In genomic region chr12:121224591-121224990, GRCh38 we compare ENCODE assay signal across 11 cellular contexts. TPM values are rescaled to one million over a fixed set of nuclear protein-coding genes. Genes with fewer than 3 reads are reported as not detected.
A peak's percentile ranks its signal among the peaks of the same experiment; 100 is the strongest.
DNase-seq lines count a peak whose midpoint lies in the region; ATAC-seq and TF ChIP-seq lines count a peak whose summit lies in the region.
"Had no signal": no experiment of that assay in that cellular context is flagged by ENCODE, and none has a peak within 500 bp of the region (broad histone marks: within the 10 kb centered on the region; RNA-seq: fewer than 3 reads in every experiment).

No MANE protein-coding gene starts in this region.

- peaks cover 12% of the 10 kb centered on the region for H3K4me1 ChIP-seq in colonic mucosa

- peak; percentile 36 for DNase-seq in activated CD4-positive, alpha-beta T cell treated with anti-CD3 and anti-CD28 coated beads for 48 hours
- DNase-seq in activated naive CD8-positive, alpha-beta T cell treated with anti-CD3 and anti-CD28 coated beads, Interleukin-2, amount 10 ng/mL, durations not matched to agents 7 days and 5 days: peak; percentile 69
- peak; percentile 43 for DNase-seq in stimulated activated CD8-positive, alpha-beta memory T cell treated with anti-CD3 and anti-CD28 coated beads, Interleukin-4, amount 100 ng/mL, for 48 hours
- DNase-seq in colonic mucosa: no peak
- no peak for DNase-seq in iPS-NIHi7 (ENCODE audit: extremely low spot score)
- no peak for DNase-seq in 8988T
- DNase-seq: NCI-H748 treated with DMSO at 0.1 percent for 48 hours had no signal

- H3K36me3 ChIP-seq in colonic mucosa: no peaks in the 10 kb centered on the region

- peak overlapping the region in 1 of 4 donors; percentile 81 for H3K4me3 Mint-ChIP-seq in IgD-negative memory B cell
- H3K4me3 Mint-ChIP-seq in activated naive CD8-positive, alpha-beta T cell treated with anti-CD3 and anti-CD28 coated beads, Interleukin-2, amount 10 ng/mL, durations not matched to agents 7 days and 5 days: peak overlapping the region; percentile 72
- H3K4me3 Mint-ChIP-seq: mesothelial cell of epicardium had no signal

- no peaks in the 10 kb centered on the region for H3K27me3 Mint-ChIP-seq in IgD-negative memory B cell
- H3K27me3 Mint-ChIP-seq in activated naive CD8-positive, alpha-beta T cell treated with anti-CD3 and anti-CD28 coated beads, Interleukin-2, amount 10 ng/mL, durations not matched to agents 7 days and 5 days: no peaks in the 10 kb centered on the region

- peaks cover 4% of the 10 kb centered on the region for H3K36me3 Mint-ChIP-seq in IgD-negative memory B cell
- H3K36me3 Mint-ChIP-seq in activated naive CD8-positive, alpha-beta T cell treated with anti-CD3 and anti-CD28 coated beads, Interleukin-2, amount 10 ng/mL, durations not matched to agents 7 days and 5 days: peaks cover 42% of the 10 kb centered on the region

- H3K27me3 ChIP-seq in colonic mucosa: no peaks in the 10 kb centered on the region

- no peaks in the 10 kb centered on the region for H3K9me3 ChIP-seq in colonic mucosa

- intact Hi-C loops in colonic mucosa (cut with DNase I): no loop called here

- no peaks in the 10 kb centered on the region for H3K9me3 Mint-ChIP-seq in IgD-negative memory B cell
- H3K9me3 Mint-ChIP-seq in activated naive CD8-positive, alpha-beta T cell treated with anti-CD3 and anti-CD28 coated beads, Interleukin-2, amount 10 ng/mL, durations not matched to agents 7 days and 5 days: peaks cover 2% of the 10 kb centered on the region
- H3K9me3 Mint-ChIP-seq: mesothelial cell of epicardium had no signal

- H3K27ac Mint-ChIP-seq in IgD-negative memory B cell: peak overlapping the region in 2 of 3 donors; percentile 27 to 71
- H3K27ac Mint-ChIP-seq in activated naive CD8-positive, alpha-beta T cell treated with anti-CD3 and anti-CD28 coated beads, Interleukin-2, amount 10 ng/mL, durations not matched to agents 7 days and 5 days: peak overlapping the region; percentile 95
- H3K27ac Mint-ChIP-seq: mesothelial cell of epicardium had no signal

- H3K4me3 ChIP-seq in colonic mucosa: no peak overlapping the region

- TF ChIP-seq CTCF in colonic mucosa (IDR thresholded peaks at IDR 0.05): no peak

- peak; percentile 81 for ATAC-seq in activated naive CD8-positive, alpha-beta T cell treated with anti-CD3 and anti-CD28 coated beads, Interleukin-2, amount 10 ng/mL, durations not matched to agents 7 days and 5 days (ENCODE audit: low read depth)
- ATAC-seq in GM18502 (IDR thresholded peaks at IDR 0.05; ENCODE audit: poor library complexity, unreplicated experiment): no peak

- no peak overlapping the region for H3K9ac ChIP-seq in colonic mucosa (ENCODE audit: low read depth in 2 of 2, low read length in 2 of 2)

- POLR2A ChIA-PET in activated naive CD8-positive, alpha-beta T cell treated with anti-CD3 and anti-CD28 coated beads, Interleukin-2, amount 10 ng/mL, durations not matched to agents 7 days and 5 days (lab: Charles Lee): interaction anchor here (0.7 to 2.5 kb wide), 10 partner anchors 11 to 186 kb away, joined by 3 to 28 read pairs (median 6); partner anchors contain the start of genes CAMKK2, OASL and P2RX7

- H3K27ac ChIP-seq in colonic mucosa: no peak overlapping the region
- H3K27ac ChIP-seq: VCaP had no signal

- H3K4me1 Mint-ChIP-seq in IgD-negative memory B cell: peaks cover 19 to 32% (median 22%) of the 10 kb centered on the region in 3 donors
- H3K4me1 Mint-ChIP-seq in activated naive CD8-positive, alpha-beta T cell treated with anti-CD3 and anti-CD28 coated beads, Interleukin-2, amount 10 ng/mL, durations not matched to agents 7 days and 5 days: peaks cover 40% of the 10 kb centered on the region

RNA-seq across cellular contexts. Expression of gene P2RX4, which starts 14.7 kb away (rescaled TPM):
- 27.5 TPM for polyA plus RNA-seq in IgD-negative memory B cell
- 10 to 100 TPM; 50.7 to 52.9 TPM for total RNA-seq in activated naive CD8-positive, alpha-beta T cell treated with anti-CD3 and anti-CD28 coated beads, Interleukin-2, amount 10 ng/mL, durations not matched to agents 7 days and 5 days
- 100 to 1,000 TPM in 1 of 2 donors, 10 to 100 TPM in 1; 82.2 to 123 TPM for total RNA-seq in colonic mucosa

Comparison
In these comparisons a context has a peak if more than half of its experiments do, and no peak if none do; other contexts are left out.
1. DNase-seq: peak in activated CD4-positive, alpha-beta T cell treated with anti-CD3 and anti-CD28 coated beads for 48 hours (single experiment), activated naive CD8-positive, alpha-beta T cell treated with anti-CD3 and anti-CD28 coated beads, Interleukin-2, amount 10 ng/mL, durations not matched to agents 7 days and 5 days (single experiment) and stimulated activated CD8-positive, alpha-beta memory T cell treated with anti-CD3 and anti-CD28 coated beads, Interleukin-4, amount 100 ng/mL, for 48 hours (single experiment); none in colonic mucosa (single experiment), iPS-NIHi7 (single experiment) and 8988T (single experiment).